Comparison of ENCODE assay signal across 16 cellular contexts in the genomic region with DNA sequence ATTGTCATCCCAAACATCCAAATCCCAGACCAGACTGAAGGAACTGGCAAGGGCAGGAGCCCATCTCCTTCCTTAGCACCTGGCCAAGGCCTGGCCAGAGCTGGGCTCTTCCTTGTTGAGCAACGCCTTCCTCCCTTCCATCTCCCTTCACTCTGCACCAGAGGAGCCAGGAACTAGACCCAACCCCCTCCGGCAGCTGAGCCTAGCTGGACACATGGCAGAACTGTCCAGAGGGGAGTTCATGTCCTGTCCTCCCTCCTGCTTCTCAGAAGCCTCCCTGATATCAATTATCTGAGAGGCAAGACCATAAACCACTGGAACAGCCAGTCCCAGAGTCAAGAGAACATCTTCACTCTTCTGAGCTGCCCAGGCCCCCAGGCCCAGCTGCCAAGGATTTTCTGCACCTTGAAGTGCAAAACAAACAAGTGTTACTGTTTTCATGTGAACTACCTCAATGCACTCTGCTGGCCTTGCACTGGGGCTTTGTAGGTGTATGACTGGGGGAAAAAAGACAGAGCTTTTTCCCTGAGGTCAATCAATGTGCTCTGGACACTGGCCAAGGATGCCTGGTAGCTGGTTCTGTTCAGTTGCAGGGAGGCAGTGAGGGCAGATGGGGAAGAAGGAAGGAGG.
DNase-seq lines count a peak whose midpoint lies in the region; ATAC-seq lines count a peak whose summit lies in the region.
"Had no signal": no experiment of that assay in that cellular context is flagged by ENCODE, and none has a peak within 500 bp of the region (broad histone marks: within the 10 kb centered on the region; RNA-seq: fewer than 3 reads in every experiment).

No MANE protein-coding gene starts in this region.

- no peak overlapping the region for H3K4me3 Mint-ChIP-seq in activated naive CD4-positive, alpha-beta T cell treated with anti-CD3 and anti-CD28 coated beads, Interleukin-2, amount 10 ng/mL, durations not matched to agents 7 days and 5 days
- H3K4me3 Mint-ChIP-seq: B cell, IgD-negative memory B cell had no signal

- H3K4me1 Mint-ChIP-seq in activated naive CD4-positive, alpha-beta T cell treated with anti-CD3 and anti-CD28 coated beads, Interleukin-2, amount 10 ng/mL, durations not matched to agents 7 days and 5 days: no peaks in the 10 kb centered on the region
- H3K4me1 Mint-ChIP-seq: B cell had no signal

- DNase-seq in NCI-H1417 (lab: John Stamatoyannopoulos, UW): peak in 2 of 3 experiments; percentile 16 to 42
- DNase-seq in NCI-H1417 treated with DMSO at 0.1 percent for 48 hours (lab: John Stamatoyannopoulos, UW): no peak
- peak; percentile 49 for DNase-seq in ELF-1 (ENCODE audit: low read depth, low spot score)
- DNase-seq in amniotic epithelial cell (ENCODE audit: low read depth): peak; percentile 37
- peak; percentile 27 for DNase-seq in sciatic nerve (ENCODE audit: low spot score)
- no peak for DNase-seq in activated naive CD4-positive, alpha-beta T cell treated with anti-CD3 and anti-CD28 coated beads, Interleukin-2, amount 10 ng/mL, durations not matched to agents 7 days and 5 days
- DNase-seq: Kasumi-1, MG63, NCI-H1048, NCI-H2107, NCI-H446, PC-3, T-helper 1 cell had no signal

- intact Hi-C loops in sciatic nerve (cut with DNase I): no loop called here

- H3K9me3 Mint-ChIP-seq in activated naive CD4-positive, alpha-beta T cell treated with anti-CD3 and anti-CD28 coated beads, Interleukin-2, amount 10 ng/mL, durations not matched to agents 7 days and 5 days: no peaks in the 10 kb centered on the region
- H3K9me3 Mint-ChIP-seq: IgD-negative memory B cell had no signal

- CTCF ChIA-PET in activated naive CD4-positive, alpha-beta T cell treated with anti-CD3 and anti-CD28 coated beads, Interleukin-2, amount 10 ng/mL, durations not matched to agents 7 days and 5 days (lab: Charles Lee): no interaction called here

- H3K36me3 Mint-ChIP-seq in activated naive CD4-positive, alpha-beta T cell treated with anti-CD3 and anti-CD28 coated beads, Interleukin-2, amount 10 ng/mL, durations not matched to agents 7 days and 5 days: no peaks in the 10 kb centered on the region
- H3K36me3 Mint-ChIP-seq: IgD-negative memory B cell had no signal

- H3K27me3 Mint-ChIP-seq in activated naive CD4-positive, alpha-beta T cell treated with anti-CD3 and anti-CD28 coated beads, Interleukin-2, amount 10 ng/mL, durations not matched to agents 7 days and 5 days: peaks cover 25% of the 10 kb centered on the region
- H3K27me3 Mint-ChIP-seq: B cell, IgD-negative memory B cell had no signal

- no peak overlapping the region for H3K27ac Mint-ChIP-seq in activated naive CD4-positive, alpha-beta T cell treated with anti-CD3 and anti-CD28 coated beads, Interleukin-2, amount 10 ng/mL, durations not matched to agents 7 days and 5 days
- H3K27ac Mint-ChIP-seq: B cell, IgD-negative memory B cell had no signal

- ATAC-seq in sciatic nerve (no peak), GM21447 (IDR thresholded peaks at IDR 0.05; ENCODE audit: unreplicated experiment) (no peak)
- ATAC-seq: PC-3 had no signal

Comparison
In these comparisons a context has a peak if more than half of its experiments do, and no peak if none do; other contexts are left out.
1. DNase-seq: peak in NCI-H1417 (2 of 3), ELF-1 (single experiment), amniotic epithelial cell (single experiment) and sciatic nerve (single experiment); none in NCI-H1417 treated with DMSO at 0.1 percent for 48 hours (single experiment) and activated naive CD4-positive, alpha-beta T cell treated with anti-CD3 and anti-CD28 coated beads, Interleukin-2, amount 10 ng/mL, durations not matched to agents 7 days and 5 days (single experiment).